In the genomic region with DNA sequence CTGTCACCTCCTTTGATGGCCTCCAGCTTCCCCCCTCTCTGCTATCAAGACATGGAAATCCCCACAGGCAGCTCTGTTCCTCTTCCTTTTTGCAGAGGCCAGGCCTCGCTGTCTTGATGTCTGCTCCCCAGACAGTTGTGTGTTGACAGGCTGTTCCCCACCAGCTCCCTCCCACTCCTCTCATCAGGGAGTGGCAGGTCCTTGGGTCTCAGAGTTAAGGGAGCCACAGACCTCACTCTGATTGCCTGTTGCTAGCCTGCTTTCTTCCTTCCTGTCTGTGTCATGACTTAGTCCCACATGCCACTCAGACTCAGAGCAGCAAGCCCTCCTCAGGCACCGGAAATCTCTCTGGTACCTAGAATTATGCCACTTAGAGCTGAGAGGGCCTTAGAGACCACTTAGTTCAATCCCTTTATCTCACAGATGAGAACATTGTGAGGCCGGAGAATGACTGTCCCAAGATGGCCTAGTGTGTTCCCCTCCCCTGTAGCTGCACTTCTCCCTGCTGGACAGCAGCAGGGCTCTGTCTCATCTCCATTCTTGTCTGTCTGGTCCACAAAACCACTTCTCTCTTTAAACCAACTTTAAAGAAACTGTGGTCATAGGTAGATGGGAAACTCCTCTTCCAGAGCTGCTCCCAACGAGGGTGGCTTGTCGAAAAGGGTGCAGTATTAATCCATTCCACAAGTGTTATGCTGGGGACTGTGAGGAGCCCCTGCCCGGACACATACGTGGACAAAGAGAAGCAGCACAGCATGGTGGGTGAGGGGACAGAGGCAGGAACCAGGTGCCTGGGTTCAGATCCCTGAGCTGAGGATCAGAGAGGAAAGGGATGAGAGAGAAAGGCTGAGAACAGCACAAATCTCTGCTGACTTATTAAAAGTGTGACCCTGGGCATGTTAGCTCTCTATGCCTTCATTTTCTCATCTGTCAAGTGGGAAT, we compare ENCODE assay signal across 8 cellular contexts. TPM values are rescaled to one million over a fixed set of nuclear protein-coding genes. Genes with fewer than 3 reads are reported as not detected.
DNase-seq lines count a peak whose midpoint lies in the region; ATAC-seq and TF ChIP-seq lines count a peak whose summit lies in the region.

No MANE protein-coding gene starts in this region.

- peaks cover 59% of the 10 kb centered on the region for H3K4me1 Mint-ChIP-seq in activated CD4-positive, alpha-beta T cell treated with anti-CD3 and anti-CD28 coated beads for 36 hours
- H3K4me1 Mint-ChIP-seq in endodermal cell (peaks cover 26% of the 10 kb centered on the region), mesothelial cell of epicardium (peaks cover 33% of the 10 kb centered on the region)

- peaks cover 23% of the 10 kb centered on the region for H3K79me2 ChIP-seq in DND-41 (ENCODE audit: insufficient read depth, low read length)

- ATAC-seq in DND-41 (ENCODE audit: insufficient read depth, low read depth) (peak; percentile 82), GM19463 (IDR thresholded peaks at IDR 0.05; ENCODE audit: unreplicated experiment) (peak; percentile 56), HG03565 (IDR thresholded peaks at IDR 0.05; ENCODE audit: unreplicated experiment) (peak; percentile 33)
- ATAC-seq in activated CD4-positive, alpha-beta T cell treated with anti-CD3 and anti-CD28 coated beads for 36 hours = peak; percentile 77

- DNase-seq in DND-41 (peak; percentile 87), endodermal cell (peak; percentile 51), mesothelial cell of epicardium (ENCODE audit: low spot score in 2 of 2, unreplicated experiment in 2 of 2) (no peak), DMS153 treated with DMSO at 0.1 percent for 48 hours (lab: John Stamatoyannopoulos, UW; ENCODE audit: unreplicated experiment) (no peak)
- DNase-seq in activated CD4-positive, alpha-beta T cell treated with anti-CD3 and anti-CD28 coated beads for 36 hours = peak; percentile 77
- peak; percentile 21 for DNase-seq in stimulated activated CD8-positive, alpha-beta memory T cell treated with anti-CD3 and anti-CD28 coated beads, Interleukin-12 subunit alpha, Interleukin-12 subunit beta, amount 100 ng/mL, for 1 hour (ENCODE audit: low read depth)

- peak overlapping the region; percentile 58 for H3K4me3 Mint-ChIP-seq in activated CD4-positive, alpha-beta T cell treated with anti-CD3 and anti-CD28 coated beads for 36 hours
- H3K4me3 Mint-ChIP-seq in endodermal cell (no peak overlapping the region), mesothelial cell of epicardium (no peak overlapping the region)

- WGBS in endodermal cell (ENCODE audit: insufficient coverage in 1 of 2, insufficient read length in 1 of 2), 2 experiments = 75 to 81% methylated on average over 7 of the region's 7 CpGs

- TF ChIP-seq CTCF in DND-41 (IDR thresholded peaks at IDR 0.05; ENCODE audit: borderline replicate concordance, extremely low read depth, low read length, poor library complexity, severe bottlenecking) (no peak), endodermal cell (conservative IDR thresholded peaks at IDR 0.05) (no peak), mesothelial cell of epicardium (IDR thresholded peaks at IDR 0.05; ENCODE audit: unreplicated experiment) (no peak)

- H3K27me3 Mint-ChIP-seq in activated CD4-positive, alpha-beta T cell treated with anti-CD3 and anti-CD28 coated beads for 36 hours = no peaks in the 10 kb centered on the region
- H3K27me3 Mint-ChIP-seq in endodermal cell (ENCODE audit: insufficient read depth) (peaks cover 2% of the 10 kb centered on the region), mesothelial cell of epicardium (ENCODE audit: low read depth) (no peaks in the 10 kb centered on the region)

- peak overlapping the region; percentile 96 for H3K4me2 ChIP-seq in DND-41 (ENCODE audit: insufficient read depth, low read length)

- H3K9me3 ChIP-seq in DND-41 (ENCODE audit: insufficient read depth, low read length, severe bottlenecking) (no peaks in the 10 kb centered on the region), endodermal cell (ENCODE audit: control insufficient read depth, low read length) (no peaks in the 10 kb centered on the region)

- POLR2A ChIA-PET in activated CD4-positive, alpha-beta T cell treated with anti-CD3 and anti-CD28 coated beads for 36 hours (lab: Charles Lee) = interaction anchor here (0.6 to 0.8 kb wide), 2 partner anchors 17 to 18 kb away, joined by 3 read pairs; no protein-coding TSS in a partner anchor

- intact Hi-C loops in activated CD4-positive, alpha-beta T cell treated with anti-CD3 and anti-CD28 coated beads for 36 hours (cut with DNase I, micrococcal nuclease) = loop anchor here (2.0 to 10.0 kb wide), 12 partner anchors 16 to 1774 kb away; a partner anchor contains a TSS

- H3K4me3 ChIP-seq in DND-41 (ENCODE audit: low read depth in 1 of 2, low read length in 2 of 2) (peak overlapping the region in 1 of 2 experiments; percentile 48; a peak in 2 of 4 replicates), endodermal cell (ENCODE audit: low read length) (no peak overlapping the region)

- peaks cover 31% of the 10 kb centered on the region for H3K36me3 ChIP-seq in DND-41 (ENCODE audit: insufficient read depth, low read length)
- no peaks in the 10 kb centered on the region for H3K36me3 ChIP-seq in endodermal cell (ENCODE audit: control insufficient read depth, insufficient read depth, low read length)

- H3K9ac ChIP-seq in DND-41 (ENCODE audit: low read depth, low read length) (peak overlapping the region; percentile 45), endodermal cell (ENCODE audit: extremely low read depth, low read length, poor library complexity, severe bottlenecking) (no peak overlapping the region)

- H4K20me1 ChIP-seq in DND-41 (ENCODE audit: insufficient read depth, low read length) = no peaks in the 10 kb centered on the region

- H3K27ac Mint-ChIP-seq in activated CD4-positive, alpha-beta T cell treated with anti-CD3 and anti-CD28 coated beads for 36 hours = peak overlapping the region; percentile 94
- H3K27ac Mint-ChIP-seq in endodermal cell = peak overlapping the region; percentile 68
- no peak overlapping the region for H3K27ac Mint-ChIP-seq in mesothelial cell of epicardium

- peaks cover 38% of the 10 kb centered on the region for H3K36me3 Mint-ChIP-seq in activated CD4-positive, alpha-beta T cell treated with anti-CD3 and anti-CD28 coated beads for 36 hours (ENCODE audit: low read depth)
- H3K36me3 Mint-ChIP-seq in endodermal cell (ENCODE audit: low read depth) = peaks cover 4% of the 10 kb centered on the region
- H3K36me3 Mint-ChIP-seq in mesothelial cell of epicardium = peaks cover 4% of the 10 kb centered on the region

- H3K9me3 Mint-ChIP-seq in activated CD4-positive, alpha-beta T cell treated with anti-CD3 and anti-CD28 coated beads for 36 hours (ENCODE audit: low read depth) = no peaks in the 10 kb centered on the region
- H3K9me3 Mint-ChIP-seq in endodermal cell (no peaks in the 10 kb centered on the region), mesothelial cell of epicardium (no peaks in the 10 kb centered on the region)

- H3K27ac ChIP-seq in DND-41 (ENCODE audit: low read length) (peak overlapping the region; percentile 78), endodermal cell (ENCODE audit: low read depth, low read length) (no peak overlapping the region)

- H2AFZ ChIP-seq in DND-41 (ENCODE audit: low read depth, low read length) = peak overlapping the region; percentile 59

- peaks cover 51% of the 10 kb centered on the region for H3K4me1 ChIP-seq in DND-41 (ENCODE audit: insufficient read depth, low read length)
- peaks cover 10% of the 10 kb centered on the region for H3K4me1 ChIP-seq in endodermal cell (ENCODE audit: control insufficient read depth, insufficient read depth, low read length)

- CTCF ChIA-PET in activated CD4-positive, alpha-beta T cell treated with anti-CD3 and anti-CD28 coated beads for 36 hours (lab: Charles Lee) = interaction anchor here (0.6 to 4.0 kb wide), 9 partner anchors 14 to 534 kb away, joined by 3 to 17 read pairs (median 4); a partner anchor contains a TSS

- H3K27me3 ChIP-seq in DND-41 (ENCODE audit: insufficient read depth, low read length, poor library complexity) (no peaks in the 10 kb centered on the region), endodermal cell (ENCODE audit: control insufficient read depth, insufficient read depth, low read length, poor library complexity, severe bottlenecking) (no peaks in the 10 kb centered on the region)

RNA-seq across cellular contexts. Expression of a gene that starts 4.2 kb away (rescaled TPM):
- total RNA-seq in activated CD4-positive, alpha-beta T cell treated with anti-CD3 and anti-CD28 coated beads for 36 hours = 10 to 100 TPM; 26.3 to 27.1 TPM
- total RNA-seq in endodermal cell (1 to 10 TPM; 7.1 to 7.9 TPM), mesothelial cell of epicardium (6.8 to 7.5 TPM (median 7.5 TPM) in 3 replicates)
- 2.5 TPM for polyA plus RNA-seq in endodermal cell (2013, experiment 1 of 2)
- 2.2 TPM for polyA plus RNA-seq in endodermal cell (2013, experiment 2 of 2)

Comparison
In these comparisons a context has a peak if more than half of its experiments do, and no peak if none do; other contexts are left out.
1. DNase-seq: peak in DND-41 (single experiment), activated CD4-positive, alpha-beta T cell treated with anti-CD3 and anti-CD28 coated beads for 36 hours (single experiment), endodermal cell (single experiment) and stimulated activated CD8-positive, alpha-beta memory T cell treated with anti-CD3 and anti-CD28 coated beads, Interleukin-12 subunit alpha, Interleukin-12 subunit beta, amount 100 ng/mL, for 1 hour (single experiment); none in mesothelial cell of epicardium (0 of 2) and DMS153 treated with DMSO at 0.1 percent for 48 hours (single experiment).
2. Peak in every context shown above with its lines, with median percentiles within 50 percentile points of each other: ATAC-seq.